ENCODE assay signal across 15 cellular contexts in genomic region chr14:90287791-90288190, GRCh38. TPM values are rescaled to one million over a fixed set of nuclear protein-coding genes. Genes with fewer than 3 reads are reported as not detected.
DNase-seq lines count a peak whose midpoint lies in the region; ATAC-seq, FAIRE-seq and TF ChIP-seq lines count a peak whose summit lies in the region.
"Had no signal": no experiment of that assay in that cellular context is flagged by ENCODE, and none has a peak within 500 bp of the region (broad histone marks: within the 10 kb centered on the region; RNA-seq: fewer than 3 reads in every experiment).

No MANE protein-coding gene starts in this region.

- no peaks in the 10 kb centered on the region for H3K79me2 ChIP-seq in GM12878 (ENCODE audit: control insufficient read depth, insufficient read depth, low read length)

- no peak overlapping the region for H4K91ac ChIP-seq in mesenchymal stem cell (ENCODE audit: low read length)

- H3K4me3 ChIP-seq in GM12878 (no peak overlapping the region), mesenchymal stem cell (ENCODE audit: insufficient read depth in 1 of 2, low read depth in 1 of 2, low read length in 2 of 2) (no peak overlapping the region)
- H3K4me3 ChIP-seq: esophagus squamous epithelium, left lung had no signal

- RAD21 ChIA-PET in GM12878 (lab: Charles Lee; ENCODE audit: unreplicated experiment) = no interaction called here

- H2AFZ ChIP-seq in GM12878 (ENCODE audit: control insufficient read depth, low read depth, low read length) (no peak overlapping the region), mesenchymal stem cell (ENCODE audit: low read depth, low read length) (no peak overlapping the region)

- H3K79me1 ChIP-seq in mesenchymal stem cell (replicated peaks; ENCODE audit: low read length, poor library complexity, severe bottlenecking) = peaks cover 35% of the 10 kb centered on the region

- H3K4me3 Mint-ChIP-seq in T-helper 2 cell treated with Interferon-gamma antibody and Interleukin-4, amounts not matched to agents 5 μg/mL and 100 μg/mL, for 36 hours = no peak overlapping the region

- BruUV-seq in GM12878 (replicated peaks; lab: Mats Ljungman, UMichigan) = TSS peak; percentile 33

- no peak for FAIRE-seq in GM12878 (lab: Jason Lieb, UNC)

- 94% methylated on average over 14 of the region's 14 CpGs for WGBS in GM12878 (ENCODE audit: insufficient coverage, insufficient replicate concordance, low lambda C conversion rate, missing lambda C conversion rate)
- WGBS in mesenchymal stem cell = 96% methylated on average over 14 of the region's 14 CpGs

- H3K9ac ChIP-seq in GM12878 (ENCODE audit: control insufficient read depth, insufficient read depth, low read length) (no peak overlapping the region), mesenchymal stem cell (ENCODE audit: low read length) (no peak overlapping the region)

- TF ChIP-seq CTCF in GM12878 (IDR thresholded peaks at IDR 0.05 in 2 of 3, conservative IDR thresholded peaks at IDR 0.05 in 1 of 3; ENCODE audit: control insufficient read depth in 2 of 3, extremely low read depth in 1 of 3, insufficient read depth in 1 of 3, low read depth in 3 of 3, low read length in 3 of 3) = no peak

- no peak for ATAC-seq in GM12878
- no peak for ATAC-seq in HG02938 (IDR thresholded peaks at IDR 0.05; ENCODE audit: unreplicated experiment)
- ATAC-seq: left lung, Panc1 had no signal

- H3K4me1 Mint-ChIP-seq in T-helper 2 cell treated with Interferon-gamma antibody and Interleukin-4, amounts not matched to agents 5 μg/mL and 100 μg/mL, for 36 hours (ENCODE audit: low read depth) = no peaks in the 10 kb centered on the region

- H2BK15ac ChIP-seq in mesenchymal stem cell (ENCODE audit: low read depth, poor library complexity, severe bottlenecking) = no peak overlapping the region

- SMC1A ChIA-PET in GM12878 (lab: Charles Lee; ENCODE audit: uncharacterized antibody, unreplicated experiment) = interaction anchor here (0.6 kb wide), 1 partner anchor 13 kb away, joined by 3 read pairs; no protein-coding TSS in a partner anchor

- no peaks in the 10 kb centered on the region for H3K27me3 ChIP-seq in GM12878 (replicated peaks in 1 of 2; ENCODE audit: control insufficient read depth in 2 of 2, insufficient read depth in 2 of 2, low read length in 1 of 2)
- H3K27me3 ChIP-seq in mesenchymal stem cell (ENCODE audit: control insufficient read depth in 1 of 2, insufficient read depth in 1 of 2, low read length in 2 of 2) = no peaks in the 10 kb centered on the region
- H3K27me3 ChIP-seq: esophagus squamous epithelium, left lung had no signal

- H3K4me1 ChIP-seq in GM12878 (ENCODE audit: control insufficient read depth, insufficient read depth, low read length) = no peaks in the 10 kb centered on the region
- peaks cover 11% of the 10 kb centered on the region for H3K4me1 ChIP-seq in mesenchymal stem cell (ENCODE audit: control insufficient read depth, insufficient read depth, low read depth, low read length)
- H3K4me1 ChIP-seq: esophagus squamous epithelium had no signal

- H3K36me3 Mint-ChIP-seq in T-helper 2 cell treated with Interferon-gamma antibody and Interleukin-4, amounts not matched to agents 5 μg/mL and 100 μg/mL, for 36 hours (ENCODE audit: low read depth) = peaks cover 14% of the 10 kb centered on the region

- CTCF ChIA-PET in GM12878 (lab: Yijun Ruan, JAX) = no interaction called here

- H3K27ac ChIP-seq in GM12878 (ENCODE audit: control insufficient read depth, insufficient read depth) = no peak overlapping the region
- no peak overlapping the region for H3K27ac ChIP-seq in mesenchymal stem cell (ENCODE audit: low read length, poor library complexity, severe bottlenecking)
- H3K27ac ChIP-seq: esophagus squamous epithelium, left lung had no signal

- no peak overlapping the region for H2AK5ac ChIP-seq in mesenchymal stem cell (ENCODE audit: low read length, severe bottlenecking)

- H3K4ac ChIP-seq in mesenchymal stem cell (ENCODE audit: low read depth in 1 of 2, low read length in 2 of 2) = no peak overlapping the region

- H4K8ac ChIP-seq in mesenchymal stem cell (ENCODE audit: low read length) = peak overlapping the region; percentile 13

- in situ Hi-C loops in GM12878 (cut with MboI) = no loop called here

- H2BK120ac ChIP-seq in mesenchymal stem cell (ENCODE audit: low read depth, low read length) = no peak overlapping the region

- H3K27ac Mint-ChIP-seq in T-helper 2 cell treated with Interferon-gamma antibody and Interleukin-4, amounts not matched to agents 5 μg/mL and 100 μg/mL, for 36 hours = no peak overlapping the region

- H3K23ac ChIP-seq in mesenchymal stem cell (ENCODE audit: low read length in 2 of 2) = no peak overlapping the region

- peaks cover 18 to 34% of the 10 kb centered on the region in 2 experiments for H3K36me3 ChIP-seq in GM12878 (ENCODE audit: control insufficient read depth in 2 of 2, insufficient read depth in 2 of 2, low read length in 1 of 2)
- peaks cover 44 to 70% of the 10 kb centered on the region in 2 experiments for H3K36me3 ChIP-seq in mesenchymal stem cell (ENCODE audit: control insufficient read depth in 1 of 2, insufficient read depth in 2 of 2, low read depth in 1 of 2, low read length in 2 of 2)

- no peaks in the 10 kb centered on the region for H3K9me3 Mint-ChIP-seq in T-helper 2 cell treated with Interferon-gamma antibody and Interleukin-4, amounts not matched to agents 5 μg/mL and 100 μg/mL, for 36 hours

- TF ChIP-seq EP300 in GM12878 (IDR thresholded peaks at IDR 0.05; ENCODE audit: borderline replicate concordance in 1 of 2, control insufficient read depth in 1 of 2, low read depth in 2 of 2, low read length in 2 of 2) = no peak

- H2BK5ac ChIP-seq in mesenchymal stem cell (ENCODE audit: low read depth, low read length, poor library complexity, severe bottlenecking) = no peak overlapping the region

- no peaks in the 10 kb centered on the region for H3K27me3 Mint-ChIP-seq in T-helper 2 cell treated with Interferon-gamma antibody and Interleukin-4, amounts not matched to agents 5 μg/mL and 100 μg/mL, for 36 hours (ENCODE audit: low read depth)

- no peak for TF ChIP-seq RAD21 in GM12878 (IDR thresholded peaks at IDR 0.05; ENCODE audit: insufficient read depth, low read depth, low read length)

- POLR2A ChIA-PET in GM12878 (lab: Charles Lee) = no interaction called here

- no peak overlapping the region for H2BK12ac ChIP-seq in mesenchymal stem cell (ENCODE audit: low read length in 2 of 2)

- H3K4me2 ChIP-seq in GM12878 (ENCODE audit: control insufficient read depth, insufficient read depth) (no peak overlapping the region), mesenchymal stem cell (ENCODE audit: low read length, poor library complexity, severe bottlenecking) (no peak overlapping the region)

- H3K14ac ChIP-seq in mesenchymal stem cell (ENCODE audit: low read length in 2 of 2) = no peak overlapping the region

- peak; percentile 26 for DNase-seq in D341Med (ENCODE audit: low spot score)
- peak; percentile 79 for DNase-seq in NCI-H1105 treated with DMSO at 0.1 percent for 48 hours (lab: John Stamatoyannopoulos, UW)
- DNase-seq in GM12878 (ENCODE audit: low read depth, low spot score) = no peak
- DNase-seq in mesenchymal stem cell = no peak
- no peak for DNase-seq in T-helper 2 cell treated with Interferon-gamma antibody and Interleukin-4, amounts not matched to agents 5 μg/mL and 100 μg/mL, for 36 hours (ENCODE audit: low spot score)
- no peak for DNase-seq in stimulated activated naive CD4-positive, alpha-beta T cell treated with Interleukin-2 at 50 U/mL for 16 hours (lab: John Stamatoyannopoulos, UW)
- DNase-seq: DMS153, esophagus squamous epithelium, GF-D8, GOT3, left lung, NCI-H187, retina had no signal

- no peak overlapping the region for H3K18ac ChIP-seq in mesenchymal stem cell (ENCODE audit: low read depth in 1 of 2, low read length in 2 of 2)

- intact Hi-C loops in GM12878 (cut with micrococcal nuclease; ENCODE audit: unreplicated experiment) = loop anchor here (2.0 kb wide), 1 partner anchor 409 kb away; no protein-coding TSS in a partner anchor

- TF ChIP-seq POLR2A in GM12878 (IDR thresholded peaks at IDR 0.05; ENCODE audit: low read depth, low read length) = no peak

- no peaks in the 10 kb centered on the region for H3K9me3 ChIP-seq in GM12878 (replicated peaks; ENCODE audit: control insufficient read depth, insufficient read depth, low read length)
- H3K9me3 ChIP-seq in mesenchymal stem cell (ENCODE audit: control insufficient read depth, low read length) = no peaks in the 10 kb centered on the region
- H3K9me3 ChIP-seq: esophagus squamous epithelium, left lung had no signal

- H4K20me1 ChIP-seq in GM12878 (ENCODE audit: control insufficient read depth, insufficient read depth) = no peaks in the 10 kb centered on the region; the same call in 1 of the 2 replicates

RNA-seq across cellular contexts. Expression of gene PSMC1, which starts 31.4 kb away (rescaled TPM):
- total RNA-seq in GM12878 (2013; cell fraction: nucleolus; rRNA removed) = 34.5 and 36.4 TPM in 2 replicates
- 112 and 129 TPM in 2 replicates for total RNA-seq in GM12878 (2014; rRNA removed)
- total RNA-seq in GM12878 (2014; rRNA removed; fragmentation: Illumina TruSeq; extraction: Trizol) = 260 and 277 TPM in 2 replicates
- 91.5 and 97.4 TPM in 2 replicates for total RNA-seq in GM12878 (2021)
- 70.6 TPM for polyA plus RNA-seq in GM12878 (2011; ENCODE audit: low read depth)
- 160 and 232 TPM in 2 replicates for polyA plus RNA-seq in GM12878 (2011; rRNA removed)
- 59.7 and 67.4 TPM in 2 replicates for polyA plus RNA-seq in GM12878 (2011; cell fraction: cytosol; rRNA removed)
- 58.3 and 62.8 TPM in 2 replicates for polyA plus RNA-seq in GM12878 (2011; cell fraction: nucleus; rRNA removed)
- polyA plus RNA-seq in GM12878 (2012) = 64.2 and 108 TPM in 2 replicates
- polyA plus RNA-seq in GM12878 (2014; fragmentation: Illumina TruSeq; extraction: Trizol) = 286 and 401 TPM in 2 replicates
- 100 to 1,000 TPM; 194 to 255 TPM for polyA plus RNA-seq in GM12878 (2014; fragmentation: Nextera tagmentation; extraction: Ambion mirVana)
- 114 and 135 TPM in 2 replicates for polyA plus RNA-seq in GM12878 (2014; rRNA removed)
- 100 to 1,000 TPM; 224 to 226 TPM for polyA plus RNA-seq in GM12878 (2016; fragmentation: Nextera tagmentation; extraction: Ambion mirVana)
- polyA minus RNA-seq in GM12878 (2011; rRNA and poly(A)+ RNA removed) = 48.7 and 62.2 TPM in 2 replicates
- polyA minus RNA-seq in GM12878 (2011; cell fraction: cytosol; rRNA and poly(A)+ RNA removed) = 24.9 and 25.0 TPM in 2 replicates
- polyA minus RNA-seq in GM12878 (2011; cell fraction: nucleus; rRNA and poly(A)+ RNA removed) = 9.9 and 18.2 TPM in 2 replicates
- polyA plus RNA-seq in mesenchymal stem cell (2013, experiment 1 of 2) = 135 TPM
- polyA plus RNA-seq in mesenchymal stem cell (2013, experiment 2 of 2) = 146 TPM

RNA-seq across cellular contexts. Expression of gene NRDE2, which starts 44.0 kb away (rescaled TPM):
- 36.9 and 41.7 TPM in 2 replicates for total RNA-seq in GM12878 (2013; cell fraction: nucleolus; rRNA removed)
- total RNA-seq in GM12878 (2014; rRNA removed) (14.3 and 14.8 TPM in 2 replicates), GM12878 (2014; rRNA removed; fragmentation: Illumina TruSeq; extraction: Trizol) (13.6 and 13.9 TPM in 2 replicates), GM12878 (2021) (21.0 and 21.3 TPM in 2 replicates)
- 7.6 TPM for polyA plus RNA-seq in GM12878 (2011; ENCODE audit: low read depth)
- polyA plus RNA-seq in GM12878 (2011; rRNA removed) (10.6 and 10.9 TPM in 2 replicates), GM12878 (2014; fragmentation: Illumina TruSeq; extraction: Trizol) (10.6 and 11.9 TPM in 2 replicates), GM12878 (2014; fragmentation: Nextera tagmentation; extraction: Ambion mirVana) (1 to 10 TPM; 8.3 to 8.4 TPM), GM12878 (2014; rRNA removed) (13.5 and 13.9 TPM in 2 replicates), GM12878 (2016; fragmentation: Nextera tagmentation; extraction: Ambion mirVana) (10 to 100 TPM; 14.7 to 15.2 TPM)
- polyA plus RNA-seq in GM12878 (2011; cell fraction: cytosol; rRNA removed) = 6.8 and 9.2 TPM in 2 replicates
- polyA plus RNA-seq in GM12878 (2011; cell fraction: nucleus; rRNA removed) = 15.6 and 18.8 TPM in 2 replicates
- polyA plus RNA-seq in GM12878 (2012) = 5.6 and 8.7 TPM in 2 replicates
- polyA minus RNA-seq in GM12878 (2011; rRNA and poly(A)+ RNA removed) = 14.6 and 17.6 TPM in 2 replicates
- 4.9 and 5.8 TPM in 2 replicates for polyA minus RNA-seq in GM12878 (2011; cell fraction: cytosol; rRNA and poly(A)+ RNA removed)
- 10.9 and 21.0 TPM in 2 replicates for polyA minus RNA-seq in GM12878 (2011; cell fraction: nucleus; rRNA and poly(A)+ RNA removed)
- polyA plus RNA-seq in mesenchymal stem cell (2013, experiment 1 of 2) = 4.8 TPM
- polyA plus RNA-seq in mesenchymal stem cell (2013, experiment 2 of 2) = 4.4 TPM

Comparison
In these comparisons a context has a peak if more than half of its experiments do, and no peak if none do; other contexts are left out.
1. DNase-seq: peak in D341Med (single experiment) and NCI-H1105 treated with DMSO at 0.1 percent for 48 hours (single experiment); none in GM12878 (single experiment), mesenchymal stem cell (single experiment), T-helper 2 cell treated with Interferon-gamma antibody and Interleukin-4, amounts not matched to agents 5 μg/mL and 100 μg/mL, for 36 hours (single experiment) and stimulated activated naive CD4-positive, alpha-beta T cell treated with Interleukin-2 at 50 U/mL for 16 hours (single experiment).